1 cellular context compared by ENCODE assay signal in genomic region chr1:47804127-47804526, GRCh38.
TF ChIP-seq lines count a peak whose summit lies in the region.

No MANE protein-coding gene starts in this region.

TF ChIP-seq in HEK293, 187 proteins besides CTCF, POLR2A, EP300 and RAD21 (continued from another document):
- TF ChIP-seq ZNF518A (tag by site-specific recombination; conservative IDR thresholded peaks at IDR 0.05; ENCODE audit: low read depth): no peak
- no peak for TF ChIP-seq ZNF692 (tag by site-specific recombination; IDR thresholded peaks at IDR 0.05)
- TF ChIP-seq ZSCAN30 (tag by site-specific recombination; IDR thresholded peaks at IDR 0.05): no peak
- TF ChIP-seq ZBTB17 (tag by site-specific recombination; IDR thresholded peaks at IDR 0.05): no peak
- no peak for TF ChIP-seq ZNF544 (tag by site-specific recombination; IDR thresholded peaks at IDR 0.05)
- TF ChIP-seq ZNF324 (tag by site-specific recombination; IDR thresholded peaks at IDR 0.05): no peak
- peak; percentile 16; the same call in 1 of the 2 replicates for TF ChIP-seq ZFHX2 (tag by site-specific recombination; conservative IDR thresholded peaks at IDR 0.05)
- TF ChIP-seq ZNF398 (tag by site-specific recombination; IDR thresholded peaks at IDR 0.05): no peak
- no peak for TF ChIP-seq ZNF580 (tag by site-specific recombination; IDR thresholded peaks at IDR 0.05)
- TF ChIP-seq ZNF777 (tag by site-specific recombination; IDR thresholded peaks at IDR 0.05; ENCODE audit: borderline replicate concordance): no peak
- no peak for TF ChIP-seq ZNF138 (tag by site-specific recombination; IDR thresholded peaks at IDR 0.05; ENCODE audit: borderline replicate concordance)
- TF ChIP-seq GLIS2 (tag by site-specific recombination; IDR thresholded peaks at IDR 0.05): no peak
